Comparison of ENCODE assay signal across 13 cellular contexts in the genomic region with DNA sequence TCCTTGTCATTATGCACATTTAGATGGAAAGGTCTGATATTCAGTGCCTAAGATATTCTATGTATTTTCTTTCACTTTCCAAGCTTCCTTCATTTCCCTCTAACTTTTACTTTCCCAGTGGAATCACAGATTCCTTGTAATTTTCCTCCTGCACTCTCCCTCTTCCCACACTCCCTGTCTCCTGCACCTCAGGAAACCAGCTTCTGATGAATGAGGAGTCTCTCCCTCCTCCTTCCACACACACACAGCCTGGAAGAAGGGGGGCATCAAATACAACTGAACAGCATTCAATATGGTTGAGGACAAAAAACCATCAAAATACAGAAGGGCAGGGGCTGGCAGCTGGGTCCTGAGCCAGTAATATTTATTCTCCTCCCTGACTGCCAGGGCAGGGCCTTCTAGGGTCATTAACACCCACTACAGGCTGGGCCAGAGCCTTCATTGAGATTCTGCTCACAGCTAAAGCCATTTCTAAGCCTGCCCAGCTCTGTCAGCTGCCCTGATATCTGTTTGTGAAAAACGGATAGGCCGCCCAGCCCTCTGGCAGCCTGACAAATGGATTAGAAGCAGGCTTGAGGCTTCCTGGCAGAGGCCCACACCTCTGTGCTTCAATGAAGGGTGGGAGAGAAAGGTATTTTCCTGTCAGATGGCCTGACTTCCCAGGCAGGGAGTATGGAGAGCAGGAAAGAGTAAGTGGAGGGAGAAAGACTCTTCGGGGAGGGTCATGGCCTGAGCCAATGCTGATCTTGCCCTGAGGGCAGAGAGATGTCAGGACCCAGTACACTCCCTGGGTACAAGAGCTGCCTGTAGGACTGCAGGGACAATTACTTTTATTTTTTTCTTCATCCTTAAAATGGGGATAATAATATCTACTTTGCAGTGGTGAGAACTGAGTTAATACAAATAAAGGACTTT.
DNase-seq lines count a peak whose midpoint lies in the region; ATAC-seq and TF ChIP-seq lines count a peak whose summit lies in the region.
"Had no signal": no experiment of that assay in that cellular context is flagged by ENCODE, and none has a peak within 500 bp of the region (broad histone marks: within the 10 kb centered on the region; RNA-seq: fewer than 3 reads in every experiment).

No MANE protein-coding gene starts in this region.

- TF ChIP-seq POLR2A in thyroid gland (IDR thresholded peaks at IDR 0.05), result no peak

- ATAC-seq in lung (ENCODE audit: insufficient read depth, low FRiP score), result peak; percentile 27
- ATAC-seq: natural killer cell had no signal

- TF ChIP-seq CTCF in lung (IDR thresholded peaks at IDR 0.05; ENCODE audit: control extremely low read depth, extremely low read depth) (no peak), thyroid gland (IDR thresholded peaks at IDR 0.05) (no peak)

- no peaks in the 10 kb centered on the region for H3K27me3 ChIP-seq in lung (ENCODE audit: control insufficient read depth, insufficient read depth)
- H3K27me3 ChIP-seq in thyroid gland, result no peaks in the 10 kb centered on the region

- H3K4me3 ChIP-seq in lung, result no peak overlapping the region
- no peak overlapping the region for H3K4me3 ChIP-seq in thyroid gland (replicated peaks in 1 of 3)
- H3K4me3 ChIP-seq: SJCRH30 had no signal

- H3K27ac ChIP-seq in lung (ENCODE audit: low read depth in 1 of 2, low read length in 1 of 2) (peak overlapping the region in 1 of 2 donors; percentile 17), thyroid gland (no peak overlapping the region)
- H3K27ac ChIP-seq: SJCRH30 had no signal

- 47 to 71% methylated on average over 3 of the region's 3 CpGs for WGBS in lung, 2 donors
- WGBS in thyroid gland, 2 donors, result 57 to 69% methylated on average over 3 of the region's 3 CpGs

- H3K9me3 ChIP-seq in lung (ENCODE audit: control insufficient read depth in 2 of 2, insufficient read depth in 1 of 2, low read length in 1 of 2) (no peaks in the 10 kb centered on the region), thyroid gland (no peaks in the 10 kb centered on the region)
- H3K9me3 ChIP-seq: SJCRH30 had no signal

- peaks cover 0 to 4% of the 10 kb centered on the region in 2 donors for H3K4me1 ChIP-seq in lung (ENCODE audit: control insufficient read depth in 2 of 2, insufficient read depth in 2 of 2, low read length in 2 of 2)
- H3K4me1 ChIP-seq in thyroid gland, result peaks cover 0 to 6% of the 10 kb centered on the region in 2 donors
- H3K4me1 ChIP-seq: SJCRH30 had no signal

- DNase-seq in NCI-H345 (lab: John Stamatoyannopoulos, UW), result peak; percentile 21
- no peak for DNase-seq in NCI-H345 treated with DMSO at 0.1 percent for 48 hours (lab: John Stamatoyannopoulos, UW; ENCODE audit: unreplicated experiment)
- DNase-seq in cerebellum (ENCODE audit: low spot score), result peak; percentile 3
- DNase-seq in lung (ENCODE audit: low spot score), result no peak
- peak; percentile 31 to 39 for DNase-seq in thyroid gland
- no peak for DNase-seq in stimulated activated CD4-positive, alpha-beta T cell treated with anti-CD3 and anti-CD28 coated beads, Interleukin-4, amount 100 ng/mL, for 1 hour
- DNase-seq in activated CD4-positive, CD25-positive, alpha-beta regulatory T cell treated with anti-CD3 and anti-CD28 coated beads, Interleukin-2, amount 50 U/mL, for 72 hours, result no peak
- no peak for DNase-seq in amniotic stem cell (lab: John Stamatoyannopoulos, UW)
- DNase-seq: activated CD4-positive, alpha-beta T cell treated with anti-CD3 and anti-CD28 coated beads for 4 hours; activated naive CD8-positive, alpha-beta T cell treated with anti-CD3 and anti-CD28 coated beads, Interleukin-2, amount 10 ng/mL, durations not matched to agents 7 days and 5 days; MM.1S; natural killer cell had no signal

- intact Hi-C loops in thyroid gland (cut with DNase I), result no loop called here

- H3K36me3 ChIP-seq in lung (ENCODE audit: control insufficient read depth in 2 of 2, insufficient read depth in 2 of 2, low read length in 2 of 2), result no peaks in the 10 kb centered on the region
- H3K36me3 ChIP-seq in thyroid gland, result no peaks in the 10 kb centered on the region
- H3K36me3 ChIP-seq: SJCRH30 had no signal

Comparison
In these comparisons a context has a peak if more than half of its experiments do, and no peak if none do; other contexts are left out.
1. DNase-seq: peak in NCI-H345 (single experiment), cerebellum (single experiment) and thyroid gland (2 of 2); none in NCI-H345 treated with DMSO at 0.1 percent for 48 hours (single experiment), lung (single experiment), stimulated activated CD4-positive, alpha-beta T cell treated with anti-CD3 and anti-CD28 coated beads, Interleukin-4, amount 100 ng/mL, for 1 hour (single experiment), activated CD4-positive, CD25-positive, alpha-beta regulatory T cell treated with anti-CD3 and anti-CD28 coated beads, Interleukin-2, amount 50 U/mL, for 72 hours (single experiment) and amniotic stem cell (single experiment).